ENCODE assay signal across 25 cellular contexts in the genomic region with DNA sequence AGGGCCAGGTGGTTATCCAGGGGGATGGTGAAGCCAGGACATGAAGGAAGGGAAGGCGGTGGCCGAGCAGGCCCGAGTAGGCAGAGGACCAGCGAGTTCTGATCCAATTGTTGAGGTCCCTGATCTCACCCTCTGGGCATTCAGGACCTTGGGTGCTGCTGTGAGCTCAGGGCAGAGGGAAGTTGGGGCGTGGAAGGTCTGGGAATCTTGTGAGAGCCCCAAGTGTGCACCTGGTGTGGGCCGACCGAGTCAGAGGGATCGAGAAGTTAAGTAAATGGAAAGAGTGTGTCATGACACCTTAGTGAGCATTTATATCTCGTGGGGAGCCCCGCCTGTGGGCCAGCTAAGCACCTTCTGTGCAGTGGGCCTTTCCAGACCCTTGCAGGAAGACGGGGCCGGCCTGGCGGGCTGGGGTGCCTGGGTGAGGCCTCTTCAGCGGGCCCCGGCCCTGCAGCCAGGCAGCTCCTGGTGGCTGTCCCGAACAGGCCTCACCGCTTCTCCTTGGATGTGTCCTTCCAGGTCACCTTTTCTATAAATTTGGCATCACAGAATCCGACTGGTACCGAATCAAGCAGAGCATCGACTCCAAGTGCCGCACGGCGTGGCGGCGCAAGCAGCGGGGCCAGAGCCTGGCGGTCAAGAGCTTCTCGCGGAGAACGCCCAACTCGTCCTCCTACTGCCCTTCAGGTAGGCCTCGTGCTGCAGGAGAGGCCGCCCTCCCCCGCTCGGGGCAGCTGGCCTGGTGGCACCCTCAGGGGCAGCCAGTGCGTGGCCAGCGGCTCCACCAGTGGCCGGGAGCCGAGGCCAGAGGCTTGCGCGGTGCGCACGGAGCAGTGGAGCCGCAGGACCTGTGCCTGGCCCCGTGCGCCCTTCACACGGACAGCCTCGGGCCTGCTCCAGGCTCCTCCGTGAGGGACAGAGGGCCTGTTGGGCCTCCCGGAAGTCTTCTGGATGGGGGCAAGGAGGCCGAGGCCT.
DNase-seq lines count a peak whose midpoint lies in the region; ATAC-seq and TF ChIP-seq lines count a peak whose summit lies in the region.
"Had no signal": no experiment of that assay in that cellular context is flagged by ENCODE, and none has a peak within 500 bp of the region (broad histone marks: within the 10 kb centered on the region; RNA-seq: fewer than 3 reads in every experiment).

No MANE protein-coding gene starts in this region.

- H3K36me3 Mint-ChIP-seq in activated T-helper 17 cell treated with anti-CD3 and anti-CD28 coated beads, Interleukin-2, amount 50 U/mL, for 72 hours (ENCODE audit: low read depth): peaks cover 84% of the 10 kb centered on the region
- H3K36me3 Mint-ChIP-seq in nephron progenitor cell (ENCODE audit: low read depth): peaks cover 28% of the 10 kb centered on the region
- peaks cover 5% of the 10 kb centered on the region for H3K36me3 Mint-ChIP-seq in activated CD4-positive, alpha-beta T cell treated with anti-CD3 and anti-CD28 coated beads, Interleukin-2, amount 10 ng/mL, durations not matched to agents 7 days and 5 days (ENCODE audit: low read depth)

- no peaks in the 10 kb centered on the region for H3K9me3 Mint-ChIP-seq in activated T-helper 17 cell treated with anti-CD3 and anti-CD28 coated beads, Interleukin-2, amount 50 U/mL, for 72 hours
- H3K9me3 Mint-ChIP-seq in nephron progenitor cell: no peaks in the 10 kb centered on the region
- no peaks in the 10 kb centered on the region for H3K9me3 Mint-ChIP-seq in activated CD4-positive, alpha-beta T cell treated with anti-CD3 and anti-CD28 coated beads, Interleukin-2, amount 10 ng/mL, durations not matched to agents 7 days and 5 days
- H3K9me3 Mint-ChIP-seq: brain, IgD-negative memory B cell had no signal

- TF ChIP-seq CTCF in right atrium auricular region (IDR thresholded peaks at IDR 0.05) (no peak), nephron progenitor cell (IDR thresholded peaks at IDR 0.05) (no peak)

- H3K27ac Mint-ChIP-seq in activated T-helper 17 cell treated with anti-CD3 and anti-CD28 coated beads, Interleukin-2, amount 50 U/mL, for 72 hours: no peak overlapping the region
- peak overlapping the region; percentile 74 for H3K27ac Mint-ChIP-seq in nephron progenitor cell
- no peak overlapping the region for H3K27ac Mint-ChIP-seq in activated CD4-positive, alpha-beta T cell treated with anti-CD3 and anti-CD28 coated beads, Interleukin-2, amount 10 ng/mL, durations not matched to agents 7 days and 5 days

- CTCF ChIA-PET in activated CD4-positive, alpha-beta T cell treated with anti-CD3 and anti-CD28 coated beads, Interleukin-2, amount 10 ng/mL, durations not matched to agents 7 days and 5 days (lab: Charles Lee): no interaction called here

- H3K27ac ChIP-seq in right atrium auricular region (no peak overlapping the region), aorta (ENCODE audit: low read depth in 1 of 2, low read length in 2 of 2) (no peak overlapping the region)
- H3K27ac ChIP-seq: lower lobe of right lung, Peyer's patch, SJCRH30, stomach, tibial artery had no signal

- DNase-seq in cardiac septum (ENCODE audit: low spot score): peak; percentile 36
- no peak for DNase-seq in right atrium auricular region (ENCODE audit: low spot score)
- no peak for DNase-seq in nephron progenitor cell
- peak in 1 of 2 donors; percentile 42 for DNase-seq in aorta
- no peak for DNase-seq in retina
- DNase-seq in activated CD4-positive, alpha-beta T cell treated with anti-CD3 and anti-CD28 coated beads, Interleukin-2, amount 10 ng/mL, durations not matched to agents 7 days and 5 days: no peak
- no peak for DNase-seq in LoVo (ENCODE audit: low spot score)
- DNase-seq: activated CD4-positive, alpha-beta T cell treated with anti-CD3 and anti-CD28 coated beads, Interleukin-2, amount 50 U/mL, for 48 hours; activated effector memory CD4-positive, alpha-beta T cell treated with Interleukin-2 at 50 U/mL for 16 hours; BE2C; COR-L47; DMS53; effector CD4-positive, alpha-beta T cell; lower lobe of right lung; NCI-H1092 treated with DMSO at 0.1 percent for 48 hours; NCI-H187 treated with DMSO at 0.1 percent for 48 hours; NCI-H526 treated with DMSO at 0.1 percent for 48 hours; stomach had no signal

- intact Hi-C loops in cardiac septum (cut with DNase I): no loop called here
- intact Hi-C loops in aorta (cut with DNase I): no loop called here

- WGBS in aorta, 2 donors: 95 to 96% methylated on average over 48 to 51 of the region's 51 CpGs

- H3K27me3 ChIP-seq in right atrium auricular region (no peaks in the 10 kb centered on the region), aorta (ENCODE audit: control insufficient read depth in 1 of 2, insufficient read depth in 2 of 2, low read length in 1 of 2) (no peaks in the 10 kb centered on the region)
- H3K27me3 ChIP-seq: BE2C, Peyer's patch, SJCRH30, stomach, tibial artery had no signal

- no peaks in the 10 kb centered on the region for H3K27me3 Mint-ChIP-seq in activated T-helper 17 cell treated with anti-CD3 and anti-CD28 coated beads, Interleukin-2, amount 50 U/mL, for 72 hours
- H3K27me3 Mint-ChIP-seq in nephron progenitor cell (ENCODE audit: low read depth, poor library complexity): no peaks in the 10 kb centered on the region
- H3K27me3 Mint-ChIP-seq in activated CD4-positive, alpha-beta T cell treated with anti-CD3 and anti-CD28 coated beads, Interleukin-2, amount 10 ng/mL, durations not matched to agents 7 days and 5 days: no peaks in the 10 kb centered on the region
- H3K27me3 Mint-ChIP-seq: brain, IgD-negative memory B cell had no signal

- no peak overlapping the region for H3K4me3 Mint-ChIP-seq in activated T-helper 17 cell treated with anti-CD3 and anti-CD28 coated beads, Interleukin-2, amount 50 U/mL, for 72 hours
- no peak overlapping the region for H3K4me3 Mint-ChIP-seq in nephron progenitor cell
- H3K4me3 Mint-ChIP-seq in activated CD4-positive, alpha-beta T cell treated with anti-CD3 and anti-CD28 coated beads, Interleukin-2, amount 10 ng/mL, durations not matched to agents 7 days and 5 days: no peak overlapping the region
- H3K4me3 Mint-ChIP-seq: brain, IgD-negative memory B cell had no signal

- H3K36me3 ChIP-seq in right atrium auricular region (no peaks in the 10 kb centered on the region), aorta (ENCODE audit: control insufficient read depth in 1 of 2, insufficient read depth in 2 of 2, low read length in 1 of 2) (peaks cover 0 to 2% of the 10 kb centered on the region in 2 donors)
- H3K36me3 ChIP-seq: BE2C, SJCRH30 had no signal

- H3K4me1 Mint-ChIP-seq in activated T-helper 17 cell treated with anti-CD3 and anti-CD28 coated beads, Interleukin-2, amount 50 U/mL, for 72 hours: peaks cover 4% of the 10 kb centered on the region
- H3K4me1 Mint-ChIP-seq in nephron progenitor cell: peaks cover 32% of the 10 kb centered on the region
- no peaks in the 10 kb centered on the region for H3K4me1 Mint-ChIP-seq in activated CD4-positive, alpha-beta T cell treated with anti-CD3 and anti-CD28 coated beads, Interleukin-2, amount 10 ng/mL, durations not matched to agents 7 days and 5 days

- H3K4me1 ChIP-seq in right atrium auricular region (peaks cover 0 to 13% of the 10 kb centered on the region in 2 donors), aorta (ENCODE audit: control insufficient read depth in 1 of 2, insufficient read depth in 2 of 2, low read length in 2 of 2) (no peaks in the 10 kb centered on the region)
- H3K4me1 ChIP-seq: BE2C, lower lobe of right lung, Peyer's patch, tibial artery had no signal

- POLR2A ChIA-PET in activated CD4-positive, alpha-beta T cell treated with anti-CD3 and anti-CD28 coated beads, Interleukin-2, amount 10 ng/mL, durations not matched to agents 7 days and 5 days (lab: Charles Lee): no interaction called here

- H3K4me3 ChIP-seq in right atrium auricular region: no peak overlapping the region
- H3K4me3 ChIP-seq in aorta (ENCODE audit: low read length in 2 of 2): no peak overlapping the region
- H3K4me3 ChIP-seq: lower lobe of right lung, mucosa of descending colon, Peyer's patch, SJCRH30, stomach, tibial artery had no signal

- peak; percentile 19 for ATAC-seq in activated T-helper 17 cell treated with anti-CD3 and anti-CD28 coated beads, Interleukin-2, amount 50 U/mL, for 72 hours (replicated peaks)
- peak; percentile 24 for ATAC-seq in aorta (ENCODE audit: low FRiP score)
- ATAC-seq: mucosa of descending colon had no signal

- H3K9me3 ChIP-seq in right atrium auricular region: no peaks in the 10 kb centered on the region
- H3K9me3 ChIP-seq in aorta (ENCODE audit: control insufficient read depth, low read length): no peaks in the 10 kb centered on the region
- H3K9me3 ChIP-seq: BE2C, lower lobe of right lung, mucosa of descending colon, Peyer's patch, SJCRH30, stomach, tibial artery had no signal
